8 cellular contexts compared by ENCODE assay signal in genomic region chr4:89752932-89753598, GRCh38.
A peak's percentile ranks its signal among the peaks of the same experiment; 100 is the strongest.
DNase-seq lines count a peak whose midpoint lies in the region; ATAC-seq and TF ChIP-seq lines count a peak whose summit lies in the region.

No MANE protein-coding gene starts in this region.

- RAD21 ChIA-PET in HCT116 (lab: Charles Lee; ENCODE audit: low non-redundant PET in 1 of 2, low total read pairs in 2 of 2, uncharacterized antibody in 2 of 2, unreplicated experiment in 2 of 2), result no interaction called here

- no peak for DNase-seq in HCT116 (ENCODE audit: low read depth, low spot score)
- no peak for DNase-seq in SK-N-MC (ENCODE audit: low read depth, low spot score)
- no peak for DNase-seq in heart left ventricle
- DNase-seq in stimulated activated CD4-positive, alpha-beta T cell treated with anti-CD3 and anti-CD28 coated beads, Interleukin-2, amount 100 ng/mL, for 48 hours, result no peak
- DNase-seq in inferior parietal cortex (ENCODE audit: extremely low spot score), result no peak
- DNase-seq in NCI-H524 (lab: John Stamatoyannopoulos, UW), result no peak

- WGBS in heart left ventricle, 4 donors, result 38 to 60% (median 49%) methylated on average over 7 of the region's 7 CpGs

- H3K36me3 ChIP-seq in HCT116 (ENCODE audit: control insufficient read depth in 1 of 2, insufficient read depth in 2 of 2, low read length in 2 of 2), result no peaks in the 10 kb centered on the region
- no peaks in the 10 kb centered on the region for H3K36me3 ChIP-seq in SK-N-MC (ENCODE audit: insufficient read depth, low read length)
- no peaks in the 10 kb centered on the region for H3K36me3 ChIP-seq in heart left ventricle

- no peak for TF ChIP-seq POLR2A in HCT116 (IDR thresholded peaks at IDR 0.05; ENCODE audit: borderline replicate concordance, extremely low read depth, insufficient read depth, insufficient read length)
- TF ChIP-seq POLR2A in heart left ventricle (IDR thresholded peaks at IDR 0.05), result no peak

- no peak for TF ChIP-seq CTCF in HCT116 (IDR thresholded peaks at IDR 0.05 in 2 of 3, conservative IDR thresholded peaks at IDR 0.05 in 1 of 3; ENCODE audit: borderline replicate concordance in 1 of 3, insufficient read depth in 1 of 3, low read depth in 2 of 3, low read length in 2 of 3)
- TF ChIP-seq CTCF in heart left ventricle (IDR thresholded peaks at IDR 0.05), result no peak

- ATAC-seq in HCT116, result peak; percentile 69
- ATAC-seq in heart left ventricle, result peak; percentile 42 to 71 (median 61)
- ATAC-seq in HG03039 (IDR thresholded peaks at IDR 0.05; ENCODE audit: unreplicated experiment), result no peak

- peak overlapping the region in 1 of 2 experiments; percentile 27; a peak in 1 of 4 replicates for H3K4me3 ChIP-seq in HCT116 (replicated peaks in 1 of 2; ENCODE audit: low read depth in 1 of 2, low read length in 2 of 2)
- H3K4me3 ChIP-seq in SK-N-MC, result peak overlapping the region; percentile 54
- H3K4me3 ChIP-seq in heart left ventricle, result no peak overlapping the region
- no peak overlapping the region for H3K4me3 ChIP-seq in skin epidermis

- TF ChIP-seq RAD21 in HCT116 (IDR thresholded peaks at IDR 0.05; ENCODE audit: low read depth), result no peak

- POLR2A ChIA-PET in HCT116 (lab: Charles Lee), result no interaction called here

- H2AFZ ChIP-seq in HCT116 (ENCODE audit: low read depth, low read length, poor library complexity, severe bottlenecking), result peak overlapping the region; percentile 84

- CTCF ChIA-PET in HCT116 (lab: Charles Lee), result no interaction called here

- H3K79me2 ChIP-seq in HCT116 (ENCODE audit: insufficient read depth, low read length), result no peaks in the 10 kb centered on the region

- intact Hi-C loops in HCT116 (cut with micrococcal nuclease) (no loop called here), heart left ventricle (cut with DNase I) (no loop called here)

- peak overlapping the region; percentile 64 for H3K4me2 ChIP-seq in HCT116 (ENCODE audit: low read length)

- H4K20me1 ChIP-seq in HCT116 (ENCODE audit: insufficient read depth), result no peaks in the 10 kb centered on the region

- no peak overlapping the region for H3K9ac ChIP-seq in HCT116 (ENCODE audit: low read length)
- peak overlapping the region; percentile 20 for H3K9ac ChIP-seq in SK-N-MC (ENCODE audit: insufficient read length)

- no peaks in the 10 kb centered on the region for H3K9me3 ChIP-seq in HCT116 (ENCODE audit: control insufficient read depth in 1 of 2, insufficient read depth in 1 of 2, low read depth in 1 of 2, low read length in 2 of 2)
- H3K9me3 ChIP-seq in SK-N-MC (ENCODE audit: low read depth, low read length), result no peaks in the 10 kb centered on the region
- no peaks in the 10 kb centered on the region for H3K9me3 ChIP-seq in heart left ventricle

- no peaks in the 10 kb centered on the region for H3K9me2 ChIP-seq in HCT116 (ENCODE audit: insufficient read depth)

- H3K27ac ChIP-seq in HCT116 (ENCODE audit: low read depth, low read length), result peak overlapping the region; percentile 18; the same call in 1 of the 2 replicates
- H3K27ac ChIP-seq in SK-N-MC, result peak overlapping the region; percentile 90
- peak overlapping the region in 8 of 12 donors; percentile 21 to 66 (median 42) for H3K27ac ChIP-seq in heart left ventricle
- H3K27ac ChIP-seq in skin epidermis, result peak overlapping the region in 18 of 21 experiments; percentile 6 to 78 (median 56)

- BruUV-seq in HCT116 (replicated peaks; lab: Mats Ljungman, UMichigan), result no TSS peak

- H3K27me3 ChIP-seq in HCT116 (ENCODE audit: insufficient read depth, low read length) (no peaks in the 10 kb centered on the region), heart left ventricle (no peaks in the 10 kb centered on the region)

- H3K4me1 ChIP-seq in HCT116 (ENCODE audit: control insufficient read depth in 1 of 2, insufficient read depth in 2 of 2, low read length in 2 of 2) (peaks cover 16 to 17% of the 10 kb centered on the region in 2 experiments; a peak in 3 of 4 replicates), heart left ventricle (peaks cover 0 to 16% (median 8%) of the 10 kb centered on the region in 12 donors)

TF ChIP-seq in HCT116, 20 proteins besides CTCF, POLR2A, EP300 and RAD21:
- TF ChIP-seq EZH2phosphoT487 (IDR thresholded peaks at IDR 0.05; ENCODE audit: borderline replicate concordance), result no peak
- no peak for TF ChIP-seq CBX3 (IDR thresholded peaks at IDR 0.05; ENCODE audit: low read depth)
- TF ChIP-seq SIN3A (IDR thresholded peaks at IDR 0.05; ENCODE audit: low read depth), result no peak
TF ChIP-seq in HCT116: peak in this region for 0.

Comparison
In these comparisons a context has a peak if more than half of its experiments do, and no peak if none do; other contexts are left out.
1. H3K27ac ChIP-seq: peak in every context shown above with its lines; median percentile 90 in SK-N-MC; 56 in skin epidermis; 42 in heart left ventricle; 18 in HCT116.